17 cellular contexts compared by ENCODE assay signal in genomic region chr14:102445641-102446040, GRCh38.
DNase-seq lines count a peak whose midpoint lies in the region; ATAC-seq and TF ChIP-seq lines count a peak whose summit lies in the region.
"Had no signal": no experiment of that assay in that cellular context is flagged by ENCODE, and none has a peak within 500 bp of the region (broad histone marks: within the 10 kb centered on the region; RNA-seq: fewer than 3 reads in every experiment).

No MANE protein-coding gene starts in this region.

- no peak for TF ChIP-seq EP300 in sigmoid colon (IDR thresholded peaks at IDR 0.05)

- H3K27ac ChIP-seq in RWPE2 (ENCODE audit: poor library complexity, severe bottlenecking) (no peak overlapping the region), cingulate gyrus (ENCODE audit: low read depth, low read length) (peak overlapping the region; percentile 63), sigmoid colon (no peak overlapping the region)
- H3K27ac ChIP-seq: BLaER1 treated with 17β-estradiol and CSF1 and Interleukin-3, amounts not matched to agents 10 nM and 100 nM had no signal

- peak; percentile 43 for DNase-seq in RWPE2 (ENCODE audit: low spot score)
- peak; percentile 35 for DNase-seq in sigmoid colon
- no peak for DNase-seq in T1000 (lab: John Stamatoyannopoulos, UW)
- DNase-seq in SW480 (ENCODE audit: low spot score) = no peak
- DNase-seq: CD4-positive, CD25-positive, alpha-beta regulatory T cell; CD8-positive, alpha-beta memory T cell; COR-L47; DMS 273 treated with DMSO at 0.1 percent for 48 hours; DMS53; DND-41; EL; H9; IMR-90 had no signal

- H3K36me3 ChIP-seq in RWPE2 (ENCODE audit: low read depth) (peaks cover 86% of the 10 kb centered on the region), sigmoid colon (peaks cover 16 to 100% (median 70%) of the 10 kb centered on the region in 4 donors)

- ATAC-seq in RWPE2 (ENCODE audit: low read depth) (no peak), GM18909 (IDR thresholded peaks at IDR 0.05; ENCODE audit: poor library complexity, unreplicated experiment) (no peak)
- ATAC-seq: GM12878 had no signal

- TF ChIP-seq CTCF in RWPE2 (IDR thresholded peaks at IDR 0.05; ENCODE audit: poor library complexity, severe bottlenecking) (no peak), sigmoid colon (IDR thresholded peaks at IDR 0.05) (no peak)

- intact Hi-C loops in sigmoid colon (cut with DNase I) = no loop called here

- H3K4me3 ChIP-seq in RWPE2 (ENCODE audit: severe bottlenecking) (no peak overlapping the region), sigmoid colon (no peak overlapping the region)
- H3K4me3 ChIP-seq: BLaER1 treated with 17β-estradiol and CSF1 and Interleukin-3, amounts not matched to agents 10 nM and 100 nM; GM12878 had no signal

- H3K9me3 ChIP-seq in RWPE2 (ENCODE audit: severe bottlenecking) = no peaks in the 10 kb centered on the region
- H3K9me3 ChIP-seq in sigmoid colon = no peaks in the 10 kb centered on the region
- H3K9me3 ChIP-seq: BLaER1 treated with 17β-estradiol and CSF1 and Interleukin-3, amounts not matched to agents 10 nM and 100 nM had no signal

- H3K4me1 ChIP-seq in RWPE2 (ENCODE audit: insufficient read depth, poor library complexity, severe bottlenecking) = no peaks in the 10 kb centered on the region
- no peaks in the 10 kb centered on the region for H3K4me1 ChIP-seq in sigmoid colon

- no peak for TF ChIP-seq POLR2A in sigmoid colon (IDR thresholded peaks at IDR 0.05)

- H3K27me3 ChIP-seq in RWPE2 (ENCODE audit: insufficient read depth, poor library complexity, severe bottlenecking) = no peaks in the 10 kb centered on the region
- H3K27me3 ChIP-seq in sigmoid colon = no peaks in the 10 kb centered on the region
- H3K27me3 ChIP-seq: BLaER1 treated with 17β-estradiol and CSF1 and Interleukin-3, amounts not matched to agents 10 nM and 100 nM had no signal

- WGBS in sigmoid colon, 2 donors = 92 to 94% methylated on average over 15 of the region's 15 CpGs

Comparison
In these comparisons a context has a peak if more than half of its experiments do, and no peak if none do; other contexts are left out.
1. DNase-seq: peak in RWPE2 (single experiment) and sigmoid colon (single experiment); none in T1000 (single experiment) and SW480 (single experiment).